9 cellular contexts compared by ENCODE assay signal in the genomic region with DNA sequence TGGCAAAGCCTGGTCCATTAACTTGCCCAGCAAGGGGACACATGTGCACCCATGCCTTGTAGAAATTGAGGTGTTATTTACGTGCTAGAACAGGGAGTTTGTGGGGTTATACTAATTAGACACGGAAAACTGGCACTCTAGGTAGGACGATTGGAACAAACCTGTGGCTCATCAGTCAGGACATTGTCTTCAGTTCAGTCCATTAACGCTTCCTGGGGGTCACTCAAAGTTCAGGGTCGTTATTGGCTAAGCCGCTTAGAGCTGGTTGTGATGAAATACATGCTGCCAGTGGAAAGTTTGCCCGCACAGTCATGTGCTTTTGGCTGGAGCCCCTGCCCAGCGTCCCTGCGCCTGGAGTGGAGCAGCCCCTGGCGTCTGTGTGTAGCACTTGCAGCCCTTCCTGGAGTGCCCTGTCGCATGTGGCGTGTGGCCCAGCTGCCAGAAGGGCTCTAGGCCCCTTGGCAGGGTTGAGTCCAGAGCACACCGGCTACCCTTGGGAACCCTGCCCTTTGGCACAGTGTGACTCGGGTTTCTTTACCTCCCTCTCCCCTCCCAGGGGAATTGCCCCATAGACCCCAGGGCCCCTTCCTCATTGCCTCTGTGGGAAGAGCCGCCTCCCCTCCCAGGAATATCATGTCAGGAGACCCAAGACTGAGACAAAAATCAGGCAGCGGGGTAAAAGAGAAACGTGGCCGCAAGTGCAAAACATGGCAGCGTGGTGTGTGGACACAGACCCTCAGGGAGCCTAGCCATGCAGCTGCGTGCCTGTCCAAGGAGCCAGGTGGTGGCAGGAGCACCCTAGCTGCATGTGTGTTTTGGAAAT. TPM values are rescaled to one million over a fixed set of nuclear protein-coding genes. Genes with fewer than 3 reads are reported as not detected.
DNase-seq lines count a peak whose midpoint lies in the region; ATAC-seq lines count a peak whose summit lies in the region.
"Had no signal": no experiment of that assay in that cellular context is flagged by ENCODE, and none has a peak within 500 bp of the region (broad histone marks: within the 10 kb centered on the region; RNA-seq: fewer than 3 reads in every experiment).

No MANE protein-coding gene starts in this region.

- H3K9me3 Mint-ChIP-seq in activated T-helper 17 cell treated with anti-CD3 and anti-CD28 coated beads, Interleukin-2, amount 50 U/mL, for 72 hours, result no peaks in the 10 kb centered on the region

- peak overlapping the region in 2 of 3 donors; percentile 4 to 41 for H3K4me3 ChIP-seq in skeletal muscle tissue (ENCODE audit: low read length in 3 of 3)

- peak overlapping the region; percentile 62 for H3K27ac ChIP-seq in skeletal muscle tissue (ENCODE audit: low read depth, low read length)
- H3K27ac ChIP-seq: parathyroid adenoma had no signal

- no peak overlapping the region for H3K4me3 Mint-ChIP-seq in activated T-helper 17 cell treated with anti-CD3 and anti-CD28 coated beads, Interleukin-2, amount 50 U/mL, for 72 hours

- H3K4me1 Mint-ChIP-seq in activated T-helper 17 cell treated with anti-CD3 and anti-CD28 coated beads, Interleukin-2, amount 50 U/mL, for 72 hours, result no peaks in the 10 kb centered on the region

- H3K27me3 ChIP-seq in skeletal muscle tissue (ENCODE audit: control insufficient read depth in 3 of 3, insufficient read depth in 3 of 3, low read length in 3 of 3), result no peaks in the 10 kb centered on the region

- no peaks in the 10 kb centered on the region for H3K27me3 Mint-ChIP-seq in activated T-helper 17 cell treated with anti-CD3 and anti-CD28 coated beads, Interleukin-2, amount 50 U/mL, for 72 hours

- DNase-seq in HuH-7 (ENCODE audit: low spot score) (peak; percentile 88), hippocampal formation (lab: John Stamatoyannopoulos, UW) (peak; percentile 78 to 79), NCI-H2227 (lab: John Stamatoyannopoulos, UW; ENCODE audit: unreplicated experiment) (no peak)
- DNase-seq in effector CD4-positive, alpha-beta T cell, result no peak

- ATAC-seq in activated T-helper 17 cell treated with anti-CD3 and anti-CD28 coated beads, Interleukin-2, amount 50 U/mL, for 72 hours (replicated peaks), result no peak
- no peak for ATAC-seq in GM21619 (IDR thresholded peaks at IDR 0.05; ENCODE audit: unreplicated experiment)
- no peak for ATAC-seq in GM18873 (IDR thresholded peaks at IDR 0.05; ENCODE audit: low FRiP score, unreplicated experiment)

- H3K27ac Mint-ChIP-seq in activated T-helper 17 cell treated with anti-CD3 and anti-CD28 coated beads, Interleukin-2, amount 50 U/mL, for 72 hours, result peak overlapping the region; percentile 49

- H3K9me3 ChIP-seq in skeletal muscle tissue (ENCODE audit: control insufficient read depth in 3 of 3, low read length in 3 of 3), result no peaks in the 10 kb centered on the region

- no peaks in the 10 kb centered on the region for H3K36me3 Mint-ChIP-seq in activated T-helper 17 cell treated with anti-CD3 and anti-CD28 coated beads, Interleukin-2, amount 50 U/mL, for 72 hours (ENCODE audit: low read depth)

- H3K4me1 ChIP-seq in skeletal muscle tissue (ENCODE audit: control insufficient read depth in 3 of 3, insufficient read depth in 3 of 3, low read length in 3 of 3), result peaks cover 18 to 52% (median 34%) of the 10 kb centered on the region in 3 donors
- H3K4me1 ChIP-seq: parathyroid adenoma had no signal

- peaks cover 0 to 3% (median 2%) of the 10 kb centered on the region in 3 donors for H3K36me3 ChIP-seq in skeletal muscle tissue (ENCODE audit: control insufficient read depth in 3 of 3, insufficient read depth in 3 of 3, low read length in 3 of 3)

- H3K9ac ChIP-seq in skeletal muscle tissue (ENCODE audit: low read depth in 1 of 3, low read length in 3 of 3), result peak overlapping the region; percentile 16 to 66 (median 54)
- H3K9ac ChIP-seq: parathyroid adenoma had no signal

RNA-seq across cellular contexts. Expression of gene ZNF775, which starts 9.8 kb away (rescaled TPM):
- 1 to 10 TPM; 2.5 to 3.2 TPM for total RNA-seq in activated T-helper 17 cell treated with anti-CD3 and anti-CD28 coated beads, Interleukin-2, amount 50 U/mL, for 72 hours
- 6.8 TPM for total RNA-seq in skeletal muscle tissue

RNA-seq across cellular contexts. Expression of gene REPIN1, which starts 20.3 kb away (rescaled TPM):
- 10 to 100 TPM; 68.1 to 79.6 TPM for total RNA-seq in activated T-helper 17 cell treated with anti-CD3 and anti-CD28 coated beads, Interleukin-2, amount 50 U/mL, for 72 hours
- total RNA-seq in skeletal muscle tissue, result 31.3 TPM

RNA-seq across cellular contexts. Expression of gene RARRES2, which starts 47.5 kb away (rescaled TPM):
- total RNA-seq in activated T-helper 17 cell treated with anti-CD3 and anti-CD28 coated beads, Interleukin-2, amount 50 U/mL, for 72 hours, result not detected
- total RNA-seq in skeletal muscle tissue, result 54.3 TPM

Comparison
In these comparisons a context has a peak if more than half of its experiments do, and no peak if none do; other contexts are left out.
1. DNase-seq: peak in HuH-7 (single experiment) and hippocampal formation (2 of 2); none in NCI-H2227 (single experiment) and effector CD4-positive, alpha-beta T cell (single experiment).
2. RNA of gene RARRES2, which starts 47.5 kb away (total RNA-seq): 54.3 TPM in skeletal muscle tissue (single experiment); not detected in activated T-helper 17 cell treated with anti-CD3 and anti-CD28 coated beads, Interleukin-2, amount 50 U/mL, for 72 hours; every median in the first group is over 10 times any median in the second.